13 cellular contexts compared by ENCODE assay signal in genomic region chr5:56075361-56075760, GRCh38.
DNase-seq lines count a peak whose midpoint lies in the region; ATAC-seq and TF ChIP-seq lines count a peak whose summit lies in the region.
"Had no signal": no experiment of that assay in that cellular context is flagged by ENCODE, and none has a peak within 500 bp of the region (broad histone marks: within the 10 kb centered on the region; RNA-seq: fewer than 3 reads in every experiment).

No MANE protein-coding gene starts in this region.

- H3K4me3 ChIP-seq in astrocyte of the spinal cord (ENCODE audit: low read depth, low read length) (no peak overlapping the region), sigmoid colon (no peak overlapping the region)

- peaks cover 4% of the 10 kb centered on the region for H3K36me3 Mint-ChIP-seq in CD4-positive, alpha-beta T cell (ENCODE audit: low read depth)

- DNase-seq in CD4-positive, alpha-beta T cell: no peak
- DNase-seq in astrocyte of the spinal cord (ENCODE audit: low read depth, low spot score) (peak; percentile 54), left ventricle myocardium superior (peak; percentile 54), sigmoid colon (peak; percentile 90), caudate nucleus (lab: John Stamatoyannopoulos, UW) (no peak)
- DNase-seq in stimulated activated CD4-positive, alpha-beta T cell treated with anti-CD3 and anti-CD28 coated beads, Interleukin-2, amount 100 ng/mL, for 48 hours: no peak
- DNase-seq: activated CD8-positive, alpha-beta memory T cell treated with anti-CD3 and anti-CD28 coated beads, Interleukin-2, amount 50 U/mL, for 48 hours; amniotic stem cell; effector memory CD8-positive, alpha-beta T cell; NCI-H1092 had no signal

- TF ChIP-seq CTCF in CD4-positive, alpha-beta T cell (IDR thresholded peaks at IDR 0.05): no peak
- TF ChIP-seq CTCF in astrocyte of the spinal cord (IDR thresholded peaks at IDR 0.05; ENCODE audit: low read depth, low read length) (no peak), sigmoid colon (IDR thresholded peaks at IDR 0.05) (no peak)

- intact Hi-C loops in CD4-positive, alpha-beta T cell (cut with DNase I, micrococcal nuclease): no loop called here
- intact Hi-C loops in left ventricle myocardium superior (cut with micrococcal nuclease): no loop called here
- intact Hi-C loops in sigmoid colon (cut with DNase I): loop anchor here (10.0 kb wide), 1 partner anchor 99 kb away; no protein-coding TSS in a partner anchor

- no peak overlapping the region for H3K4me3 Mint-ChIP-seq in CD4-positive, alpha-beta T cell
- H3K4me3 Mint-ChIP-seq: B cell; effector memory CD8-positive, alpha-beta T cell had no signal

- CTCF ChIA-PET in CD4-positive, alpha-beta T cell (lab: Charles Lee): no interaction called here

- peak overlapping the region; percentile 78 for H3K27ac Mint-ChIP-seq in CD4-positive, alpha-beta T cell
- H3K27ac Mint-ChIP-seq: B cell; effector memory CD8-positive, alpha-beta T cell had no signal

- no peaks in the 10 kb centered on the region for H3K27me3 ChIP-seq in CD4-positive, alpha-beta T cell (ENCODE audit: control insufficient read depth, insufficient read depth, low read length)
- H3K27me3 ChIP-seq in sigmoid colon: no peaks in the 10 kb centered on the region

- peaks cover 0 to 21% (median 6%) of the 10 kb centered on the region in 4 donors for H3K4me1 ChIP-seq in sigmoid colon

- TF ChIP-seq EP300 in sigmoid colon (IDR thresholded peaks at IDR 0.05): no peak

- peaks cover 2% of the 10 kb centered on the region for H3K9me3 Mint-ChIP-seq in CD4-positive, alpha-beta T cell
- H3K9me3 Mint-ChIP-seq: effector memory CD8-positive, alpha-beta T cell had no signal

- POLR2A ChIA-PET in CD4-positive, alpha-beta T cell (lab: Charles Lee): interaction anchor here (1.3 kb wide), 1 partner anchor 10 kb away, joined by 3 read pairs; no protein-coding TSS in a partner anchor

- no peak overlapping the region for H3K27ac ChIP-seq in CD4-positive, alpha-beta T cell (ENCODE audit: low read depth, low read length)
- H3K27ac ChIP-seq in sigmoid colon (peak overlapping the region; percentile 57 to 67 (median 60)), caudate nucleus (ENCODE audit: low read depth, low read length) (no peak overlapping the region)

- no peaks in the 10 kb centered on the region for H3K27me3 Mint-ChIP-seq in CD4-positive, alpha-beta T cell

- no peak for ATAC-seq in CD4-positive, alpha-beta T cell (ENCODE audit: poor library complexity)
- ATAC-seq in left ventricle myocardium superior (peak; percentile 75), GM18498 (IDR thresholded peaks at IDR 0.05; ENCODE audit: unreplicated experiment) (no peak), GM21447 (IDR thresholded peaks at IDR 0.05; ENCODE audit: unreplicated experiment) (no peak)
- ATAC-seq: effector memory CD8-positive, alpha-beta T cell had no signal

- H3K36me3 ChIP-seq in sigmoid colon: no peaks in the 10 kb centered on the region

- peaks cover 68% of the 10 kb centered on the region for H3K4me1 Mint-ChIP-seq in CD4-positive, alpha-beta T cell (ENCODE audit: low read depth)

- TF ChIP-seq POLR2A in sigmoid colon (IDR thresholded peaks at IDR 0.05): no peak

- 77 to 80% methylated on average over 2 of the region's 2 CpGs for WGBS in sigmoid colon, 2 donors

- no peaks in the 10 kb centered on the region for H3K9me3 ChIP-seq in CD4-positive, alpha-beta T cell (ENCODE audit: control insufficient read depth, low read length)
- H3K9me3 ChIP-seq in sigmoid colon: no peaks in the 10 kb centered on the region

- in situ Hi-C loops in astrocyte of the spinal cord (cut with HindIII; ENCODE audit: low sequenced_read_pairs): no loop called here

Comparison
In these comparisons a context has a peak if more than half of its experiments do, and no peak if none do; other contexts are left out.
1. DNase-seq: peak in astrocyte of the spinal cord (single experiment), left ventricle myocardium superior (single experiment) and sigmoid colon (single experiment); none in CD4-positive, alpha-beta T cell (0 of 10), caudate nucleus (0 of 61) and stimulated activated CD4-positive, alpha-beta T cell treated with anti-CD3 and anti-CD28 coated beads, Interleukin-2, amount 100 ng/mL, for 48 hours (0 of 2).
2. H3K27ac ChIP-seq: peak in sigmoid colon (4 of 4); none in CD4-positive, alpha-beta T cell (single experiment) and caudate nucleus (single experiment).